Comparison of ENCODE assay signal across 15 cellular contexts in genomic region chr7:81025360-81025759, GRCh38.
DNase-seq lines count a peak whose midpoint lies in the region; ATAC-seq and TF ChIP-seq lines count a peak whose summit lies in the region.
"Had no signal": no experiment of that assay in that cellular context is flagged by ENCODE, and none has a peak within 500 bp of the region (broad histone marks: within the 10 kb centered on the region; RNA-seq: fewer than 3 reads in every experiment).

No MANE protein-coding gene starts in this region.

- H3K27ac Mint-ChIP-seq in activated naive CD4-positive, alpha-beta T cell treated with anti-CD3 and anti-CD28 coated beads, Interleukin-2, amount 10 ng/mL, durations not matched to agents 7 days and 5 days, result no peak overlapping the region
- H3K27ac Mint-ChIP-seq: GM23338 had no signal

- no peaks in the 10 kb centered on the region for H3K36me3 Mint-ChIP-seq in activated naive CD4-positive, alpha-beta T cell treated with anti-CD3 and anti-CD28 coated beads, Interleukin-2, amount 10 ng/mL, durations not matched to agents 7 days and 5 days

- no peak overlapping the region for H3K4me3 Mint-ChIP-seq in activated naive CD4-positive, alpha-beta T cell treated with anti-CD3 and anti-CD28 coated beads, Interleukin-2, amount 10 ng/mL, durations not matched to agents 7 days and 5 days
- H3K4me3 Mint-ChIP-seq: GM23338 had no signal

- H3K9me3 ChIP-seq in RWPE2 (ENCODE audit: severe bottlenecking) (no peaks in the 10 kb centered on the region), stomach (no peaks in the 10 kb centered on the region)

- peak; percentile 78; the same call in 1 of the 2 replicates for TF ChIP-seq EP300 in Ishikawa (IDR thresholded peaks at IDR 0.05; ENCODE audit: borderline replicate concordance)
- no peak for TF ChIP-seq EP300 in stomach (IDR thresholded peaks at IDR 0.05)

- H3K27me3 Mint-ChIP-seq in activated naive CD4-positive, alpha-beta T cell treated with anti-CD3 and anti-CD28 coated beads, Interleukin-2, amount 10 ng/mL, durations not matched to agents 7 days and 5 days, result no peaks in the 10 kb centered on the region

- no peak for TF ChIP-seq POLR2A in stomach (IDR thresholded peaks at IDR 0.05)

- TF ChIP-seq RAD21 in Ishikawa (IDR thresholded peaks at IDR 0.05; ENCODE audit: low read depth), result no peak

- no peaks in the 10 kb centered on the region for H3K4me1 Mint-ChIP-seq in activated naive CD4-positive, alpha-beta T cell treated with anti-CD3 and anti-CD28 coated beads, Interleukin-2, amount 10 ng/mL, durations not matched to agents 7 days and 5 days
- H3K4me1 Mint-ChIP-seq: GM23338 had no signal

- CTCF ChIA-PET in activated naive CD4-positive, alpha-beta T cell treated with anti-CD3 and anti-CD28 coated beads, Interleukin-2, amount 10 ng/mL, durations not matched to agents 7 days and 5 days (lab: Charles Lee), result no interaction called here

- DNase-seq in NCI-H2081 (lab: John Stamatoyannopoulos, UW) (peak; percentile 4 to 77), RWPE2 (ENCODE audit: low spot score) (no peak), pulmonary artery endothelial cell (ENCODE audit: low read depth, low spot score) (peak; percentile 1), stomach (no peak)
- DNase-seq in activated naive CD4-positive, alpha-beta T cell treated with anti-CD3 and anti-CD28 coated beads, Interleukin-2, amount 10 ng/mL, durations not matched to agents 7 days and 5 days, result no peak
- DNase-seq: KBM-7, NCI-H1092 treated with DMSO at 0.1 percent for 48 hours, NCI-H446 treated with DMSO at 0.1 percent for 48 hours, RPMI8226 had no signal

- H3K4me1 ChIP-seq in RWPE2 (ENCODE audit: insufficient read depth, poor library complexity, severe bottlenecking), result peaks cover 19% of the 10 kb centered on the region
- H3K4me1 ChIP-seq in stomach, result no peaks in the 10 kb centered on the region

- H3K36me3 ChIP-seq in RWPE2 (ENCODE audit: low read depth) (no peaks in the 10 kb centered on the region), stomach (no peaks in the 10 kb centered on the region)

- intact Hi-C loops in stomach (cut with DNase I; ENCODE audit: low total_unique reads), result no loop called here

- H3K4me3 ChIP-seq in RWPE2 (ENCODE audit: severe bottlenecking) (no peak overlapping the region), stomach (no peak overlapping the region)
- H3K4me3 ChIP-seq: GM12878, GM23338 had no signal

- H3K27ac ChIP-seq in RWPE2 (ENCODE audit: poor library complexity, severe bottlenecking), result peak overlapping the region; percentile 15
- no peak overlapping the region for H3K27ac ChIP-seq in stomach
- H3K27ac ChIP-seq: C4-2B, HL-60 had no signal

- ATAC-seq in RWPE2 (ENCODE audit: low read depth) (peak; percentile 71), HG03135 (IDR thresholded peaks at IDR 0.05; ENCODE audit: unreplicated experiment) (no peak)
- ATAC-seq: GM12878, GM23338 had no signal

- no peak for TF ChIP-seq CTCF in RWPE2 (IDR thresholded peaks at IDR 0.05; ENCODE audit: poor library complexity, severe bottlenecking)
- TF ChIP-seq CTCF in stomach (IDR thresholded peaks at IDR 0.05), result no peak

- peaks cover 3% of the 10 kb centered on the region for H3K9me3 Mint-ChIP-seq in activated naive CD4-positive, alpha-beta T cell treated with anti-CD3 and anti-CD28 coated beads, Interleukin-2, amount 10 ng/mL, durations not matched to agents 7 days and 5 days

- H3K27me3 ChIP-seq in RWPE2 (ENCODE audit: insufficient read depth, poor library complexity, severe bottlenecking), result no peaks in the 10 kb centered on the region
- H3K27me3 ChIP-seq in stomach, result no peaks in the 10 kb centered on the region

- WGBS in stomach, 5 donors, result 86 to 91% (median 88%) methylated on average over 2 of the region's 2 CpGs

TF ChIP-seq in Ishikawa, 13 proteins besides CTCF, POLR2A, EP300 and RAD21:
- no peak for TF ChIP-seq REST (IDR thresholded peaks at IDR 0.05; ENCODE audit: low read depth)
- no peak for TF ChIP-seq USF1 (IDR thresholded peaks at IDR 0.05)
- TF ChIP-seq TAF1 (IDR thresholded peaks at IDR 0.05; ENCODE audit: low read depth), result no peak
- peak; percentile 13; the same call in 1 of the 2 replicates for TF ChIP-seq TEAD4 (IDR thresholded peaks at IDR 0.05)
- no peak for TF ChIP-seq YY1 (IDR thresholded peaks at IDR 0.05; ENCODE audit: low read depth)
- peak; percentile 68; the same call in 1 of the 2 replicates for TF ChIP-seq FOXM1 (IDR thresholded peaks at IDR 0.05; ENCODE audit: borderline replicate concordance, low read depth)
- TF ChIP-seq CEBPB (IDR thresholded peaks at IDR 0.05), result 0 out of 2 replicates have a peak, but pooled peaks have one; percentile 64
- no peak for TF ChIP-seq CREB1 (IDR thresholded peaks at IDR 0.05; ENCODE audit: low read depth)
- TF ChIP-seq EGR1 (IDR thresholded peaks at IDR 0.05), result no peak
- no peak for TF ChIP-seq TCF12 (IDR thresholded peaks at IDR 0.05; ENCODE audit: low read depth)
- no peak for TF ChIP-seq ZBTB7A (IDR thresholded peaks at IDR 0.05; ENCODE audit: low read depth)
- no peak for TF ChIP-seq MAX (IDR thresholded peaks at IDR 0.05)
- TF ChIP-seq NFIC (IDR thresholded peaks at IDR 0.05), result no peak

Comparison
In these comparisons a context has a peak if more than half of its experiments do, and no peak if none do; other contexts are left out.
1. DNase-seq: peak in NCI-H2081 (2 of 2) and pulmonary artery endothelial cell (single experiment); none in RWPE2 (single experiment), stomach (single experiment) and activated naive CD4-positive, alpha-beta T cell treated with anti-CD3 and anti-CD28 coated beads, Interleukin-2, amount 10 ng/mL, durations not matched to agents 7 days and 5 days (single experiment).